1 cellular context compared by ENCODE assay signal in the genomic region with DNA sequence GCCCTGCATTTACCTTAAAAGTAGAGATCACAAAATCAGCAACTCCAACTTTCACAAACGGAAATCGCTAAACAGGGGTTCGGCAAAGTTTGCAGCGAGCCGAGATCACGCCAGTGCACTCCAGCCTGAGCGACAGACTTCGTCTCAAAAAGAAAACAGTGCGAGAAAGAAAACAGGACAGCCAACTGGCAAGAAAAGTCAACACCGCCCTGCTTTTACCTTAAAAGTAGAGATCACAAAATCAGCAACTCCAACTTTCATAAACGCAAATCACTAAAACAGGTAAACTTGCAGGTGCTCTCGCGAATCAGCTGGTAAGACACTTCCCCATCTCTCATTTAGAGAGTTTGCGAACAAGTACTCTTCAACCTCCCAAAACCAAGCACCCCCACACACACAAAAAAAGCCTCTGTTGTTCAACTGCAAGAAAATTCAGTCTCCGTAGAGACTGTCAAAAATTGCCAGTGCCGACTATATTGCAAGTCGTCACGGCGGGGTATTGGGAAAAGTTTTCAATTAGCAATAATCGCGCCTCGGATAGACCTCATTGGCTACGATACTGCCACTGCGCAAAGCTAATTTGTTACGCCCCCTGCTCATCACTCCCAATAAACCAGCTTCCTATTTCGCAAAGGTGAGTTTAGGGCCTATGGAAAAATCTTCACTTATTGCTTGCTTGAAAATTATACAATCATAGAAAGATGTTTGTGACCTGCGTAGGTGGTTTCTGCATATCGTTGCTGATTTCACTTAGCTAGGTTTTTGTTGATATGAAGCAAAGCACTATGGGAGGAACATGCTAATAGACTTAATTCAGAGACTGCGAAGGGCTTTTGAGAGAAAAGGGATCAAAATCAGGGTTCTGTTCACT.
A peak's percentile ranks its signal among the peaks of the same experiment; 100 is the strongest.
TF ChIP-seq lines count a peak whose summit lies in the region.

RNU4-1 (minus strand) TSS at position 577 of the 871 bp plus-strand sequence.

TF ChIP-seq in A549, 52 proteins besides CTCF, POLR2A, EP300 and RAD21 (continued from another document):
- TF ChIP-seq ELK1 (IDR thresholded peaks at IDR 0.05; ENCODE audit: low read depth, low read length) = no peak
- no peak for TF ChIP-seq HOXB13 (CRISPR knock-in tag; IDR thresholded peaks at IDR 0.05; ENCODE audit: low read depth)
- TF ChIP-seq PHF8 (IDR thresholded peaks at IDR 0.05; ENCODE audit: borderline replicate concordance, low read depth) = 0 out of 2 replicates have a peak, but pooled peaks have one; percentile 8
- peak; percentile 85; the same call in 1 of the 2 replicates for TF ChIP-seq GATA3 (IDR thresholded peaks at IDR 0.05; ENCODE audit: borderline replicate concordance)
- no peak for TF ChIP-seq CBX2 (IDR thresholded peaks at IDR 0.05; ENCODE audit: borderline replicate concordance, low read depth)
- TF ChIP-seq KDM1A (IDR thresholded peaks at IDR 0.05; ENCODE audit: low read depth) = no peak
- TF ChIP-seq NR3C1 (IDR thresholded peaks at IDR 0.05) = no peak
- no peak for TF ChIP-seq CHD4 (IDR thresholded peaks at IDR 0.05; ENCODE audit: borderline replicate concordance)
- no peak for TF ChIP-seq ZSCAN20 (CRISPR knock-in tag; IDR thresholded peaks at IDR 0.05)
- TF ChIP-seq MAZ (IDR thresholded peaks at IDR 0.05; ENCODE audit: borderline replicate concordance, low read depth, low read length) = peak; percentile 67; the same call in 1 of the 2 replicates
- peak; percentile 99 for TF ChIP-seq FOSB (CRISPR knock-in tag; IDR thresholded peaks at IDR 0.05)
- no peak for TF ChIP-seq KDM5A (IDR thresholded peaks at IDR 0.05)
- no peak for TF ChIP-seq ZFP36 (IDR thresholded peaks at IDR 0.05; ENCODE audit: borderline replicate concordance, partially characterized antibody)
- TF ChIP-seq, protein P1, sequence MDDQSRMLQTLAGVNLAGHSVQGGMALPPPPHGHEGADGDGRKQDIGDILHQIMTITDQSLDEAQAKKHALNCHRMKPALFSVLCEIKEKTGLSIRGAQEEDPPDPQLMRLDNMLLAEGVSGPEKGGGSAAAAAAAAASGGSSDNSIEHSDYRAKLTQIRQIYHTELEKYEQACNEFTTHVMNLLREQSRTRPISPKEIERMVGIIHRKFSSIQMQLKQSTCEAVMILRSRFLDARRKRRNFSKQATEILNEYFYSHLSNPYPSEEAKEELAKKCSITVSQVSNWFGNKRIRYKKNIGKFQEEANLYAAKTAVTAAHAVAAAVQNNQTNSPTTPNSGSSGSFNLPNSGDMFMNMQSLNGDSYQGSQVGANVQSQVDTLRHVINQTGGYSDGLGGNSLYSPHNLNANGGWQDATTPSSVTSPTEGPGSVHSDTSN (IDR thresholded peaks at IDR 0.05) = peak; percentile 94
- TF ChIP-seq, protein P2, sequence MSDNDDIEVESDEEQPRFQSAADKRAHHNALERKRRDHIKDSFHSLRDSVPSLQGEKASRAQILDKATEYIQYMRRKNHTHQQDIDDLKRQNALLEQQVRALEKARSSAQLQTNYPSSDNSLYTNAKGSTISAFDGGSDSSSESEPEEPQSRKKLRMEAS (IDR thresholded peaks at IDR 0.05) = peak; percentile 72; the same call in 1 of the 2 replicates
- TF ChIP-seq ESRRA (IDR thresholded peaks at IDR 0.05; ENCODE audit: borderline replicate concordance, low read length) = no peak
- TF ChIP-seq CEBPB (IDR thresholded peaks at IDR 0.05) = peak in 1 of 2 experiments; percentile 82; a peak in 3 of 4 replicates
- TF ChIP-seq CHD2 (IDR thresholded peaks at IDR 0.05; ENCODE audit: low read length, partially characterized antibody) = peak; percentile 63
- TF ChIP-seq MYC (IDR thresholded peaks at IDR 0.05; ENCODE audit: borderline replicate concordance, low read length) = no peak
- TF ChIP-seq, protein P3, sequence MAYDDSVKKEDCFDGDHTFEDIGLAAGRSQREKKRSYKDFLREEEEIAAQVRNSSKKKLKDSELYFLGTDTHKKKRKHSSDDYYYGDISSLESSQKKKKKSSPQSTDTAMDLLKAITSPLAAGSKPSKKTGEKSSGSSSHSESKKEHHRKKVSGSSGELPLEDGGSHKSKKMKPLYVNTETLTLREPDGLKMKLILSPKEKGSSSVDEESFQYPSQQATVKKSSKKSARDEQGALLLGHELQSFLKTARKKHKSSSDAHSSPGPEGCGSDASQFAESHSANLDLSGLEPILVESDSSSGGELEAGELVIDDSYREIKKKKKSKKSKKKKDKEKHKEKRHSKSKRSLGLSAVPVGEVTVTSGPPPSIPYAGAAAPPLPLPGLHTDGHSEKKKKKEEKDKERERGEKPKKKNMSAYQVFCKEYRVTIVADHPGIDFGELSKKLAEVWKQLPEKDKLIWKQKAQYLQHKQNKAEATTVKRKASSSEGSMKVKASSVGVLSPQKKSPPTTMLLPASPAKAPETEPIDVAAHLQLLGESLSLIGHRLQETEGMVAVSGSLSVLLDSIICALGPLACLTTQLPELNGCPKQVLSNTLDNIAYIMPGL (CRISPR knock-in tag; IDR thresholded peaks at IDR 0.05; ENCODE audit: borderline replicate concordance) = 0 out of 2 replicates have a peak, but pooled peaks have one; percentile 33
- TF ChIP-seq E2F6 (IDR thresholded peaks at IDR 0.05; ENCODE audit: borderline replicate concordance, low read depth) = no peak; the same call in 1 of the 2 replicates
- TF ChIP-seq HDAC2 (IDR thresholded peaks at IDR 0.05) = no peak
- TF ChIP-seq RARB (CRISPR knock-in tag; IDR thresholded peaks at IDR 0.05) = peak; percentile 96
- no peak for TF ChIP-seq ZC3H11A (IDR thresholded peaks at IDR 0.05)
- no peak for TF ChIP-seq CBX8 (IDR thresholded peaks at IDR 0.05)
- no peak for TF ChIP-seq NPAS2 (CRISPR knock-in tag; IDR thresholded peaks at IDR 0.05; ENCODE audit: borderline replicate concordance)
- TF ChIP-seq EHF (CRISPR knock-in tag; IDR thresholded peaks at IDR 0.05) = no peak
- TF ChIP-seq HOXA7 (CRISPR knock-in tag; IDR thresholded peaks at IDR 0.05) = peak; percentile 98
- TF ChIP-seq, protein P4, sequence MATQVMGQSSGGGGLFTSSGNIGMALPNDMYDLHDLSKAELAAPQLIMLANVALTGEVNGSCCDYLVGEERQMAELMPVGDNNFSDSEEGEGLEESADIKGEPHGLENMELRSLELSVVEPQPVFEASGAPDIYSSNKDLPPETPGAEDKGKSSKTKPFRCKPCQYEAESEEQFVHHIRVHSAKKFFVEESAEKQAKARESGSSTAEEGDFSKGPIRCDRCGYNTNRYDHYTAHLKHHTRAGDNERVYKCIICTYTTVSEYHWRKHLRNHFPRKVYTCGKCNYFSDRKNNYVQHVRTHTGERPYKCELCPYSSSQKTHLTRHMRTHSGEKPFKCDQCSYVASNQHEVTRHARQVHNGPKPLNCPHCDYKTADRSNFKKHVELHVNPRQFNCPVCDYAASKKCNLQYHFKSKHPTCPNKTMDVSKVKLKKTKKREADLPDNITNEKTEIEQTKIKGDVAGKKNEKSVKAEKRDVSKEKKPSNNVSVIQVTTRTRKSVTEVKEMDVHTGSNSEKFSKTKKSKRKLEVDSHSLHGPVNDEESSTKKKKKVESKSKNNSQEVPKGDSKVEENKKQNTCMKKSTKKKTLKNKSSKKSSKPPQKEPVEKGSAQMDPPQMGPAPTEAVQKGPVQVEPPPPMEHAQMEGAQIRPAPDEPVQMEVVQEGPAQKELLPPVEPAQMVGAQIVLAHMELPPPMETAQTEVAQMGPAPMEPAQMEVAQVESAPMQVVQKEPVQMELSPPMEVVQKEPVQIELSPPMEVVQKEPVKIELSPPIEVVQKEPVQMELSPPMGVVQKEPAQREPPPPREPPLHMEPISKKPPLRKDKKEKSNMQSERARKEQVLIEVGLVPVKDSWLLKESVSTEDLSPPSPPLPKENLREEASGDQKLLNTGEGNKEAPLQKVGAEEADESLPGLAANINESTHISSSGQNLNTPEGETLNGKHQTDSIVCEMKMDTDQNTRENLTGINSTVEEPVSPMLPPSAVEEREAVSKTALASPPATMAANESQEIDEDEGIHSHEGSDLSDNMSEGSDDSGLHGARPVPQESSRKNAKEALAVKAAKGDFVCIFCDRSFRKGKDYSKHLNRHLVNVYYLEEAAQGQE (IDR thresholded peaks at IDR 0.05) = peak; percentile 79
- TF ChIP-seq POLR2AphosphoS2 (conservative IDR thresholded peaks at IDR 0.05; ENCODE audit: low read length) = no peak
- TF ChIP-seq BHLHE40 (IDR thresholded peaks at IDR 0.05; ENCODE audit: low read depth, low read length) = 0 out of 2 replicates have a peak, but pooled peaks have one; percentile 6
- peak; percentile 98 for TF ChIP-seq TFCP2L1 (CRISPR knock-in tag; IDR thresholded peaks at IDR 0.05)
- TF ChIP-seq RNF2 (IDR thresholded peaks at IDR 0.05; ENCODE audit: borderline replicate concordance, low read depth) = no peak
- peak; percentile 84 for TF ChIP-seq HOXB5 (CRISPR knock-in tag; IDR thresholded peaks at IDR 0.05)
- TF ChIP-seq FOXS1 (CRISPR knock-in tag; IDR thresholded peaks at IDR 0.05) = 0 out of 2 replicates have a peak, but pooled peaks have one; percentile 63
- no peak for TF ChIP-seq HEYL (CRISPR knock-in tag; IDR thresholded peaks at IDR 0.05)
- TF ChIP-seq MAFK (IDR thresholded peaks at IDR 0.05; ENCODE audit: partially characterized antibody) = peak; percentile 30
- TF ChIP-seq SREBF2 (IDR thresholded peaks at IDR 0.05) = no peak
- no peak for TF ChIP-seq SMC3 (IDR thresholded peaks at IDR 0.05)
- no peak for TF ChIP-seq EHMT2 (IDR thresholded peaks at IDR 0.05; ENCODE audit: low read depth)
- no peak for TF ChIP-seq FOSL2 (IDR thresholded peaks at IDR 0.05)
- TF ChIP-seq FOSL2 (CRISPR knock-in tag; IDR thresholded peaks at IDR 0.05) = peak; percentile 43
- TF ChIP-seq JUN (IDR thresholded peaks at IDR 0.05) = peak; percentile 100
- no peak for TF ChIP-seq USF2 (IDR thresholded peaks at IDR 0.05)
- TF ChIP-seq, protein P5, sequence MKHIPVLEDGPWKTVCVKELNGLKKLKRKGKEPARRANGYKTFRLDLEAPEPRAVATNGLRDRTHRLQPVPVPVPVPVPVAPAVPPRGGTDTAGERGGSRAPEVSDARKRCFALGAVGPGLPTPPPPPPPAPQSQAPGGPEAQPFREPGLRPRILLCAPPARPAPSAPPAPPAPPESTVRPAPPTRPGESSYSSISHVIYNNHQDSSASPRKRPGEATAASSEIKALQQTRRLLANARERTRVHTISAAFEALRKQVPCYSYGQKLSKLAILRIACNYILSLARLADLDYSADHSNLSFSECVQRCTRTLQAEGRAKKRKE (CRISPR knock-in tag; IDR thresholded peaks at IDR 0.05; ENCODE audit: low read depth) = 0 out of 2 replicates have a peak, but pooled peaks have one; percentile 44
- TF ChIP-seq RFX5 (IDR thresholded peaks at IDR 0.05) = no peak
- TF ChIP-seq TP53 (CRISPR knock-in tag; IDR thresholded peaks at IDR 0.05) = peak; percentile 96
- no peak for TF ChIP-seq JUNB (IDR thresholded peaks at IDR 0.05)
